1 cellular context compared by ENCODE assay signal in the genomic region with DNA sequence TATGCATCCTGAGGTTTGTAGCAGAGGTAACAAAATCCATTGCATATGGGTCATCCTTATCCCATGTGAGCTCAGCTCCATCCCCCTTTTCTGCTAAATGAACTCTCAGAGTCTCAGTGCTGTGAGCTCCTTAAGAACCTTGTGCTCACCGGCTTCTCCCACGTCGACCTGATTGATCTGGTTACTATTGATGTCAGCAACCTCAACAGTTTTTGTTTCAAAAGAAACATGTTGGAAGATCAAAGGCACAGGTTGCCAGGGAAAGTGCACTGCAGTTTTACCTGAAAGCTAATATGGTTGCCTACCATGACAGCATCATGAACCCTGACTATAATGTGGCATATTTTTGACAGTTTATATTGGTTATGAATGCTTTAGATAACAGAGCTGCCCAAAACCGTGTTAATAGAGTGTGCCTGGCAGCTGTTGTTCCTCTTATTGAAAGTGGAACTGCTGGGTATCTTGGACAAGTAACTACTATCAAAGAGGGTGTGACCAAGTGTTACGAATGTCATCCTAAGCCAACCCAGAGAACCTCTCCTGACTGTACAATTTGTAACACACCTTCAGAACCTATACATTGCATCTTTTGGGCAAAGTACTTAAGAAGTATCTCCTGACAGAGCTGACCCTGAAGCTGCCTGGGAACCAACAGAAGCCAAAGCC.
TF ChIP-seq lines count a peak whose summit lies in the region.

No MANE protein-coding gene starts in this region.

TF ChIP-seq in GM23338, 12 proteins besides CTCF, POLR2A, EP300 and RAD21 (continued from another document):
- TF ChIP-seq, protein P1, sequence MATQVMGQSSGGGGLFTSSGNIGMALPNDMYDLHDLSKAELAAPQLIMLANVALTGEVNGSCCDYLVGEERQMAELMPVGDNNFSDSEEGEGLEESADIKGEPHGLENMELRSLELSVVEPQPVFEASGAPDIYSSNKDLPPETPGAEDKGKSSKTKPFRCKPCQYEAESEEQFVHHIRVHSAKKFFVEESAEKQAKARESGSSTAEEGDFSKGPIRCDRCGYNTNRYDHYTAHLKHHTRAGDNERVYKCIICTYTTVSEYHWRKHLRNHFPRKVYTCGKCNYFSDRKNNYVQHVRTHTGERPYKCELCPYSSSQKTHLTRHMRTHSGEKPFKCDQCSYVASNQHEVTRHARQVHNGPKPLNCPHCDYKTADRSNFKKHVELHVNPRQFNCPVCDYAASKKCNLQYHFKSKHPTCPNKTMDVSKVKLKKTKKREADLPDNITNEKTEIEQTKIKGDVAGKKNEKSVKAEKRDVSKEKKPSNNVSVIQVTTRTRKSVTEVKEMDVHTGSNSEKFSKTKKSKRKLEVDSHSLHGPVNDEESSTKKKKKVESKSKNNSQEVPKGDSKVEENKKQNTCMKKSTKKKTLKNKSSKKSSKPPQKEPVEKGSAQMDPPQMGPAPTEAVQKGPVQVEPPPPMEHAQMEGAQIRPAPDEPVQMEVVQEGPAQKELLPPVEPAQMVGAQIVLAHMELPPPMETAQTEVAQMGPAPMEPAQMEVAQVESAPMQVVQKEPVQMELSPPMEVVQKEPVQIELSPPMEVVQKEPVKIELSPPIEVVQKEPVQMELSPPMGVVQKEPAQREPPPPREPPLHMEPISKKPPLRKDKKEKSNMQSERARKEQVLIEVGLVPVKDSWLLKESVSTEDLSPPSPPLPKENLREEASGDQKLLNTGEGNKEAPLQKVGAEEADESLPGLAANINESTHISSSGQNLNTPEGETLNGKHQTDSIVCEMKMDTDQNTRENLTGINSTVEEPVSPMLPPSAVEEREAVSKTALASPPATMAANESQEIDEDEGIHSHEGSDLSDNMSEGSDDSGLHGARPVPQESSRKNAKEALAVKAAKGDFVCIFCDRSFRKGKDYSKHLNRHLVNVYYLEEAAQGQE (IDR thresholded peaks at IDR 0.05; ENCODE audit: unreplicated experiment) = no peak
